ENCODE assay signal across 3 cellular contexts in genomic region chr11:79610139-79610538, GRCh38.
"Had no signal": no experiment of that assay in that cellular context is flagged by ENCODE, and none has a peak within 500 bp of the region (broad histone marks: within the 10 kb centered on the region; RNA-seq: fewer than 3 reads in every experiment).

No MANE protein-coding gene starts in this region.

- H3K4me3 ChIP-seq: GM23338 had no signal

- H3K4me2 ChIP-seq: GM23338 had no signal

- DNase-seq: HCEC 1CT, IMR-90 had no signal

- H2AFZ ChIP-seq: GM23338 had no signal
